Comparison of ENCODE assay signal across 2 cellular contexts in genomic region chr17:44188757-44189403, GRCh38.
TF ChIP-seq lines count a peak whose summit lies in the region.

No MANE protein-coding gene starts in this region.

TF ChIP-seq in SK-N-SH, 30 proteins besides CTCF, POLR2A, EP300 and RAD21:
- TF ChIP-seq MAX (IDR thresholded peaks at IDR 0.05; ENCODE audit: low read depth) (no peak), ELF1 (IDR thresholded peaks at IDR 0.05) (no peak), ZBTB33 (IDR thresholded peaks at IDR 0.05; ENCODE audit: borderline replicate concordance, low read depth) (no peak), YY1 (IDR thresholded peaks at IDR 0.05; ENCODE audit: low read depth) (no peak), SMC3 (IDR thresholded peaks at IDR 0.05; ENCODE audit: low read depth, low read length) (no peak), MXI1 (IDR thresholded peaks at IDR 0.05; ENCODE audit: low read depth, low read length) (no peak)
TF ChIP-seq in SK-N-SH: peak in this region for 0.

TF ChIP-seq in SK-N-SH treated with all-trans-retinoic acid at 6 μM for 48 hours, 23 proteins besides CTCF, POLR2A, EP300 and RAD21:
- no peak for TF ChIP-seq GLIS3 (CRISPR knock-in tag; IDR thresholded peaks at IDR 0.05)
- TF ChIP-seq ZFP3 (CRISPR knock-in tag; IDR thresholded peaks at IDR 0.05), result no peak
- no peak for TF ChIP-seq POU6F1 (CRISPR knock-in tag; IDR thresholded peaks at IDR 0.05; ENCODE audit: borderline replicate concordance, low read depth)
- TF ChIP-seq ZNF8 (CRISPR knock-in tag; IDR thresholded peaks at IDR 0.05), result no peak
- TF ChIP-seq TOX (CRISPR knock-in tag; IDR thresholded peaks at IDR 0.05; ENCODE audit: borderline replicate concordance), result no peak
- no peak for TF ChIP-seq SNAI2 (CRISPR knock-in tag; IDR thresholded peaks at IDR 0.05)
- no peak for TF ChIP-seq ZNF565 (CRISPR knock-in tag; conservative IDR thresholded peaks at IDR 0.05; ENCODE audit: low read depth)
- TF ChIP-seq RARB (CRISPR knock-in tag; IDR thresholded peaks at IDR 0.05), result no peak
- no peak for TF ChIP-seq ZNF70 (CRISPR knock-in tag; IDR thresholded peaks at IDR 0.05)
- TF ChIP-seq PPARA (CRISPR knock-in tag; IDR thresholded peaks at IDR 0.05; ENCODE audit: borderline replicate concordance), result no peak
- no peak for TF ChIP-seq ARNTL (CRISPR knock-in tag; IDR thresholded peaks at IDR 0.05; ENCODE audit: borderline replicate concordance, low read depth)
- TF ChIP-seq OSR1 (CRISPR knock-in tag; IDR thresholded peaks at IDR 0.05), result no peak
- TF ChIP-seq CREB5 (CRISPR knock-in tag; IDR thresholded peaks at IDR 0.05; ENCODE audit: low read depth), result no peak
- no peak for TF ChIP-seq ZC3H10 (CRISPR knock-in tag; IDR thresholded peaks at IDR 0.05)
- TF ChIP-seq TSHZ2 (CRISPR knock-in tag; IDR thresholded peaks at IDR 0.05), result no peak
- no peak for TF ChIP-seq PATZ1 (CRISPR knock-in tag; IDR thresholded peaks at IDR 0.05; ENCODE audit: borderline replicate concordance)
TF ChIP-seq in SK-N-SH treated with all-trans-retinoic acid at 6 μM for 48 hours: peak in this region for 0.
